Comparison of ENCODE assay signal across 24 cellular contexts in genomic region chr20:9150632-9151031, GRCh38.
"Had no signal": no experiment of that assay in that cellular context is flagged by ENCODE, and none has a peak within 500 bp of the region (broad histone marks: within the 10 kb centered on the region; RNA-seq: fewer than 3 reads in every experiment).

No MANE protein-coding gene starts in this region.

- DNase-seq: activated B cell treated with CpG ODN at 0.5 μM for 24 hours; activated CD4-positive, alpha-beta memory T cell treated with anti-CD3 and anti-CD28 coated beads, Interleukin-2, amount 10 ng/mL, durations not matched to agents 7 days and 5 days; activated CD4-positive, alpha-beta T cell treated with anti-CD3 and anti-CD28 coated beads for 4 hours; activated CD4-positive, alpha-beta T cell treated with anti-CD3 and anti-CD28 coated beads, Interleukin-2, amount 10 ng/mL, durations not matched to agents 24 days and 14 days; activated CD4-positive, alpha-beta T cell treated with anti-CD3 and anti-CD28 coated beads, Interleukin-2, amount 50 U/mL, for 1 hour; activated CD4-positive, alpha-beta T cell treated with anti-CD3 and anti-CD28 coated beads, Interleukin-2, amount 50 U/mL, for 4 hours; activated CD4-positive, CD25-positive, alpha-beta regulatory T cell treated with anti-CD3 and anti-CD28 coated beads, Interleukin-2, amount 50 U/mL, for 72 hours; activated CD8-positive, alpha-beta memory T cell treated with anti-CD3 and anti-CD28 coated beads for 24 hours; activated CD8-positive, alpha-beta memory T cell treated with anti-CD3 and anti-CD28 coated beads, Interleukin-2, amount 10 ng/mL, durations not matched to agents 7 days and 5 days; activated CD8-positive, alpha-beta memory T cell treated with anti-CD3 and anti-CD28 coated beads, Interleukin-2, amount 50 U/mL, for 48 hours; activated CD8-positive, alpha-beta T cell treated with anti-CD3 and anti-CD28 coated beads, Interleukin-2, amount 10 ng/mL, durations not matched to agents 7 days and 5 days; activated effector memory CD4-positive, alpha-beta T cell treated with Interleukin-2 at 50 U/mL for 16 hours; activated gamma-delta T cell; activated naive CD4-positive, alpha-beta T cell treated with anti-CD3 and anti-CD28 coated beads, Interleukin-2, amount 10 ng/mL, durations not matched to agents 7 days and 5 days; activated naive CD4-positive, alpha-beta T cell treated with Interleukin-2 at 50 U/mL for 16 hours; activated naive CD8-positive, alpha-beta T cell treated with anti-CD3 and anti-CD28 coated beads, Interleukin-2, amount 10 ng/mL, durations not matched to agents 7 days and 5 days; activated naive CD8-positive, alpha-beta T cell treated with anti-CD3 and anti-CD28 coated beads, Interleukin-2, amount 50 U/mL, for 24 hours; activated T-cell treated with anti-CD3 and anti-CD28 coated beads, Interleukin-2, amount 50 U/mL, for 24 hours; activated T-cell treated with anti-CD3 and anti-CD28 coated beads, Interleukin-2, amount 50 U/mL, for 48 hours; caudate nucleus; cerebellar nuclear complex; T-cell; T-helper 2 cell; T-helper 9 cell had no signal

- ATAC-seq: activated CD8-positive, alpha-beta memory T cell treated with anti-CD3 and anti-CD28 coated beads, Interleukin-2, amount 10 ng/mL, durations not matched to agents 7 days and 5 days; activated CD8-positive, alpha-beta T cell treated with anti-CD3 and anti-CD28 coated beads, Interleukin-2, amount 10 ng/mL, durations not matched to agents 7 days and 5 days; activated naive CD8-positive, alpha-beta T cell treated with anti-CD3 and anti-CD28 coated beads, Interleukin-2, amount 50 U/mL, for 24 hours; T-cell had no signal
